ENCODE assay signal across 9 cellular contexts in the genomic region with DNA sequence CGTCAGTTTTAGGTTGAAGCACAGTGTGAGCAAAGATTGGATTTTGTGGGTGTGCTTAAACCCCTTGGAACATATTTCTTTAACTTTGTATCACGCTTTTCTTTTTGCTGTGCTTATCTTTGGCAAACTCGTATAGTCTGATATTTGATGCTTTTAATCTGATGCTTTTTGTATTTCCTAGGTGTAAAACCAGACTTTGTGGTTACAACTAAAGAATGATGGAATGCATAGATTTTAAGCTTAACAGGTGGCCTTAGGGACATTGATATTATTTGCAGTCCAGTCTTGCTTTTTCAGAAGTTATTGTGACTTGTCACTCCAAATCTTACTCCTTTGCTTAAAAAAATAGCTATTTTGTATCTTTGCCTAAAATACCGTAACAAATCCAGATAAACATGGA. TPM values are rescaled to one million over a fixed set of nuclear protein-coding genes. Genes with fewer than 3 reads are reported as not detected.
DNase-seq lines count a peak whose midpoint lies in the region; ATAC-seq and TF ChIP-seq lines count a peak whose summit lies in the region.
"Had no signal": no experiment of that assay in that cellular context is flagged by ENCODE, and none has a peak within 500 bp of the region (broad histone marks: within the 10 kb centered on the region; RNA-seq: fewer than 3 reads in every experiment).

No MANE protein-coding gene starts in this region.

- POLR2A ChIA-PET in A673 (lab: Charles Lee; ENCODE audit: low non-redundant PET), result no interaction called here
- POLR2A ChIA-PET in HCT116 (lab: Charles Lee), result no interaction called here

- H3K4me3 Mint-ChIP-seq in memory B cell, result peak overlapping the region; percentile 99

- H2AFZ ChIP-seq in HCT116 (ENCODE audit: low read depth, low read length, poor library complexity, severe bottlenecking), result no peak overlapping the region

- TF ChIP-seq RAD21 in HCT116 (IDR thresholded peaks at IDR 0.05; ENCODE audit: low read depth), result no peak

- no peaks in the 10 kb centered on the region for H3K9me3 Mint-ChIP-seq in memory B cell

- H3K9me2 ChIP-seq in HCT116 (ENCODE audit: insufficient read depth), result no peaks in the 10 kb centered on the region

- peaks cover 12% of the 10 kb centered on the region for H3K4me1 Mint-ChIP-seq in memory B cell

- H3K36me3 ChIP-seq in A673 (ENCODE audit: insufficient read depth, low read length, poor library complexity, severe bottlenecking) (no peaks in the 10 kb centered on the region), HCT116 (ENCODE audit: control insufficient read depth in 1 of 2, insufficient read depth in 2 of 2, low read length in 2 of 2) (no peaks in the 10 kb centered on the region), tibial artery (no peaks in the 10 kb centered on the region)

- H3K27me3 Mint-ChIP-seq in memory B cell, result peaks cover 4% of the 10 kb centered on the region

- H3K4me3 ChIP-seq in A673 (ENCODE audit: low read depth, low read length, poor library complexity, severe bottlenecking) (peak overlapping the region; percentile 100), HCT116 (replicated peaks in 1 of 2; ENCODE audit: low read depth in 1 of 2, low read length in 2 of 2) (peak overlapping the region; percentile 86 to 93), astrocyte of the cerebellum (ENCODE audit: low read depth, low read length) (peak overlapping the region; percentile 84), tibial artery (peak overlapping the region in 1 of 2 donors; percentile 97)

- peak overlapping the region; percentile 86 for H3K9ac ChIP-seq in HCT116 (ENCODE audit: low read length)

- H3K9me3 ChIP-seq in A673 (ENCODE audit: low read depth, low read length, poor library complexity, severe bottlenecking) (no peaks in the 10 kb centered on the region), HCT116 (ENCODE audit: control insufficient read depth in 1 of 2, insufficient read depth in 1 of 2, low read depth in 1 of 2, low read length in 2 of 2) (no peaks in the 10 kb centered on the region), tibial artery (no peaks in the 10 kb centered on the region)
- H3K9me3 ChIP-seq: SJSA1 had no signal

- intact Hi-C loops in A673 (cut with micrococcal nuclease; ENCODE audit: unreplicated experiment), result no loop called here
- intact Hi-C loops in HCT116 (cut with micrococcal nuclease), result no loop called here
- intact Hi-C loops in tibial artery (cut with DNase I; ENCODE audit: low total_unique reads), result no loop called here

- H3K27me3 ChIP-seq in A673 (replicated peaks; ENCODE audit: insufficient read depth, low read depth, low read length, poor library complexity), result no peaks in the 10 kb centered on the region
- no peaks in the 10 kb centered on the region for H3K27me3 ChIP-seq in HCT116 (ENCODE audit: insufficient read depth, low read length)
- H3K27me3 ChIP-seq in tibial artery, result peaks cover 0 to 4% of the 10 kb centered on the region in 2 donors
- H3K27me3 ChIP-seq: SJSA1 had no signal

- RAD21 ChIA-PET in HCT116 (lab: Charles Lee; ENCODE audit: low non-redundant PET in 1 of 2, low total read pairs in 2 of 2, uncharacterized antibody in 2 of 2, unreplicated experiment in 2 of 2), result no interaction called here

- H3K27ac ChIP-seq in A673 (ENCODE audit: low read depth, low read length, poor library complexity, severe bottlenecking) (no peak overlapping the region), HCT116 (ENCODE audit: low read depth, low read length) (no peak overlapping the region), tibial artery (peak overlapping the region in 1 of 2 donors; percentile 88)

- CTCF ChIA-PET in A673 (lab: Charles Lee) (no interaction called here), HCT116 (lab: Charles Lee) (no interaction called here)

- no peak for TF ChIP-seq POLR2A in HCT116 (IDR thresholded peaks at IDR 0.05; ENCODE audit: borderline replicate concordance, extremely low read depth, insufficient read depth, insufficient read length)

- H3K27ac Mint-ChIP-seq in memory B cell, result no peak overlapping the region

- no peak for ATAC-seq in HCT116
- ATAC-seq in memory B cell (ENCODE audit: low read depth), result no peak

- peaks cover 28% of the 10 kb centered on the region for H3K79me2 ChIP-seq in HCT116 (ENCODE audit: insufficient read depth, low read length)

- DNase-seq in A673 (ENCODE audit: low spot score) (no peak), HCT116 (ENCODE audit: low read depth, low spot score) (no peak), astrocyte of the cerebellum (ENCODE audit: low read depth) (no peak), memory B cell (ENCODE audit: low spot score in 2 of 2) (no peak), NK-92 (lab: John Stamatoyannopoulos, UW; ENCODE audit: unreplicated experiment) (no peak), tibial artery (no peak)
- no peak for DNase-seq in activated CD4-positive, CD25-positive, alpha-beta regulatory T cell (lab: John Stamatoyannopoulos, UW)
- DNase-seq in stimulated activated CD4-positive, alpha-beta T cell treated with anti-CD3 and anti-CD28 coated beads, Interleukin-12 subunit alpha, Interleukin-12 subunit beta, amount 100 ng/mL, for 4 hours, result no peak

- peak overlapping the region; percentile 92 for H3K4me2 ChIP-seq in HCT116 (ENCODE audit: low read length)

- TF ChIP-seq CTCF in A673 (conservative IDR thresholded peaks at IDR 0.05; ENCODE audit: low read depth, low read length) (no peak), HCT116 (IDR thresholded peaks at IDR 0.05 in 2 of 3, conservative IDR thresholded peaks at IDR 0.05 in 1 of 3; ENCODE audit: borderline replicate concordance in 1 of 3, insufficient read depth in 1 of 3, low read depth in 2 of 3, low read length in 2 of 3) (no peak), astrocyte of the cerebellum (IDR thresholded peaks at IDR 0.05; ENCODE audit: low read depth, low read length, missing control alignments) (no peak), tibial artery (IDR thresholded peaks at IDR 0.05) (no peak)

- BruUV-seq in A673 (replicated peaks; lab: Mats Ljungman, UMichigan) (TSS peak; percentile 36), HCT116 (replicated peaks; lab: Mats Ljungman, UMichigan) (TSS peak; percentile 53)

- in situ Hi-C loops in astrocyte of the cerebellum (cut with HindIII; ENCODE audit: low sequenced_read_pairs), result no loop called here

- peaks cover 5% of the 10 kb centered on the region for H3K36me3 Mint-ChIP-seq in memory B cell

- H3K4me1 ChIP-seq in A673 (ENCODE audit: insufficient read depth, low read length, poor library complexity, severe bottlenecking), result peaks cover 4% of the 10 kb centered on the region
- H3K4me1 ChIP-seq in HCT116 (ENCODE audit: control insufficient read depth in 1 of 2, insufficient read depth in 2 of 2, low read length in 2 of 2), result peaks cover 10 to 36% of the 10 kb centered on the region in 2 experiments; a peak in 3 of 4 replicates
- peaks cover 0 to 22% (median 10%) of the 10 kb centered on the region in 4 donors for H3K4me1 ChIP-seq in tibial artery

- no peaks in the 10 kb centered on the region for H4K20me1 ChIP-seq in HCT116 (ENCODE audit: insufficient read depth)

TF ChIP-seq in HCT116, 20 proteins besides CTCF, POLR2A, EP300 and RAD21:
- no peak for TF ChIP-seq EGR1 (IDR thresholded peaks at IDR 0.05; ENCODE audit: low read depth)

RNA-seq across cellular contexts. Expression of gene BTRC, which starts 1.3 kb away (rescaled TPM):
- 22.6 and 23.6 TPM in 2 replicates for total RNA-seq in A673 (2021)
- total RNA-seq in HCT116 (2021; ENCODE audit: unreplicated experiment), result 29.1 TPM
- polyA plus RNA-seq in HCT116 (2012), result 10.3 and 12.6 TPM in 2 replicates
